In the genomic region with DNA sequence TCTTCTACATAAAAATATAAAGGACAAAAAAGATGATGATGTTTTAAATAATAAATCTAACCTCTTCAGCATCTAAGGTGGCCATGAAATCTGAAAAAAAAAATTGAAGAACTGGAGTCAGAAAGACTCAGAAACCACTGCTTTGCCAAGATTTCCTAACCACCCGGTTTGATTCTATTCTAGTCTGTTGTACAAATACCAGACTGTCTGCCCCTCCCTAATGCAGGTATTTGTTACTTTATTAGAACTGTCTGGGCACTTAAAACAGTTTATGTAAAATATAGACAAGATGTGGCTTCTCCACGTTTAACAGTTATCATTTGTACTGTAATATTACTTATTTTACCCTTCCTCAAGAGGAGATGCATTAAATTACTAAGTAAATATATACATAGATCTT, we compare ENCODE assay signal across 17 cellular contexts. TPM values are rescaled to one million over a fixed set of nuclear protein-coding genes. Genes with fewer than 3 reads are reported as not detected.
DNase-seq lines count a peak whose midpoint lies in the region; ATAC-seq, FAIRE-seq and TF ChIP-seq lines count a peak whose summit lies in the region.
"Had no signal": no experiment of that assay in that cellular context is flagged by ENCODE, and none has a peak within 500 bp of the region (broad histone marks: within the 10 kb centered on the region; RNA-seq: fewer than 3 reads in every experiment).

No MANE protein-coding gene starts in this region.

- TF ChIP-seq POLR2A in IMR-90 (IDR thresholded peaks at IDR 0.05; ENCODE audit: low read depth, low read length), result no peak
- no peak for TF ChIP-seq POLR2A in stomach (IDR thresholded peaks at IDR 0.05)

- TF ChIP-seq RAD21 in IMR-90 (IDR thresholded peaks at IDR 0.05; ENCODE audit: low read length), result no peak

- CTCF ChIA-PET in IMR-90 (lab: Yijun Ruan, JAX), result interaction anchor here (1.6 to 2.1 kb wide), 2 partner anchors 13 to 97 kb away, joined by 5 to 6 read pairs; no protein-coding TSS in a partner anchor

- TF ChIP-seq CTCF in IMR-90 (conservative IDR thresholded peaks at IDR 0.05; ENCODE audit: low read depth, low read length), result no peak
- no peak for TF ChIP-seq CTCF in kidney (IDR thresholded peaks at IDR 0.05; ENCODE audit: borderline replicate concordance, extremely low read depth, insufficient read depth)
- no peak for TF ChIP-seq CTCF in stomach (IDR thresholded peaks at IDR 0.05)

- H3K4me1 Mint-ChIP-seq in effector memory CD8-positive, alpha-beta T cell (ENCODE audit: low read depth in 2 of 2), result no peaks in the 10 kb centered on the region
- H3K4me1 Mint-ChIP-seq: activated CD4-positive, alpha-beta T cell treated with anti-CD3 and anti-CD28 coated beads, Interleukin-2, amount 10 ng/mL, durations not matched to agents 24 days and 14 days; activated T-helper 17 cell treated with anti-CD3 and anti-CD28 coated beads, Interleukin-2, amount 50 U/mL, for 72 hours; central memory CD8-positive, alpha-beta T cell had no signal

- no peak overlapping the region for H2BK120ac ChIP-seq in IMR-90 (ENCODE audit: low read depth, low read length)

- H3K4me1 ChIP-seq in IMR-90 (ENCODE audit: control insufficient read depth, insufficient read depth, low read length) (peaks cover 23% of the 10 kb centered on the region), kidney (ENCODE audit: control insufficient read depth in 1 of 2, insufficient read depth in 1 of 2, low read depth in 1 of 2, low read length in 2 of 2) (peaks cover 15 to 25% of the 10 kb centered on the region in 2 donors), stomach (peaks cover 23 to 64% (median 48%) of the 10 kb centered on the region in 4 donors)

- no peak overlapping the region for H3K18ac ChIP-seq in IMR-90 (ENCODE audit: low read depth, low read length)

- H2BK20ac ChIP-seq in IMR-90 (ENCODE audit: low read depth, low read length), result no peak overlapping the region

- no peak overlapping the region for H3K14ac ChIP-seq in IMR-90 (replicated peaks; ENCODE audit: low read depth, low read length)

- peaks cover 7 to 33% of the 10 kb centered on the region in 2 donors for H3K27me3 Mint-ChIP-seq in effector memory CD8-positive, alpha-beta T cell

- no peak overlapping the region for H2AFZ ChIP-seq in IMR-90 (replicated peaks; ENCODE audit: low read length, poor library complexity)

- no peak for ATAC-seq in IMR-90 (ENCODE audit: low read depth)
- no peak for ATAC-seq in effector memory CD8-positive, alpha-beta T cell (replicated peaks)
- ATAC-seq: activated T-helper 17 cell treated with anti-CD3 and anti-CD28 coated beads, Interleukin-2, amount 50 U/mL, for 72 hours; foreskin keratinocyte; stimulated activated naive CD8-positive, alpha-beta T cell treated with anti-CD3 and anti-CD28 coated beads, Interleukin-15, amount 100 ng/mL, for 72 hours had no signal

- peaks cover 1% of the 10 kb centered on the region; the same call in 1 of the 2 replicates for H3K36me3 ChIP-seq in IMR-90 (ENCODE audit: control insufficient read depth, insufficient read depth, low read length)
- H3K36me3 ChIP-seq in kidney (ENCODE audit: control insufficient read depth in 1 of 2, insufficient read depth in 2 of 2, low read length in 2 of 2), result no peaks in the 10 kb centered on the region
- no peaks in the 10 kb centered on the region for H3K36me3 ChIP-seq in stomach
- H3K36me3 ChIP-seq: neutrophil had no signal

- H4K5ac ChIP-seq in IMR-90 (ENCODE audit: low read depth, low read length), result no peak overlapping the region

- in situ Hi-C loops in IMR-90 (cut with MboI; ENCODE audit: low sequenced_read_pairs), result no loop called here
- in situ Hi-C loops in KBM-7 (cut with MboI; ENCODE audit: low pct_unique_long_range_greater_than_20kb, low sequenced_read_pairs), result no loop called here

- H3K23ac ChIP-seq in IMR-90 (ENCODE audit: low read depth, low read length), result no peak overlapping the region

- H3K27ac Mint-ChIP-seq in effector memory CD8-positive, alpha-beta T cell, result no peak overlapping the region
- H3K27ac Mint-ChIP-seq: activated CD4-positive, alpha-beta T cell treated with anti-CD3 and anti-CD28 coated beads, Interleukin-2, amount 10 ng/mL, durations not matched to agents 24 days and 14 days; activated T-helper 17 cell treated with anti-CD3 and anti-CD28 coated beads, Interleukin-2, amount 50 U/mL, for 72 hours; stimulated activated naive CD8-positive, alpha-beta T cell treated with anti-CD3 and anti-CD28 coated beads, Interleukin-15, amount 100 ng/mL, for 72 hours had no signal

- TF ChIP-seq EP300 in stomach (IDR thresholded peaks at IDR 0.05), result no peak

- no peak overlapping the region for H3K4me3 Mint-ChIP-seq in effector memory CD8-positive, alpha-beta T cell
- H3K4me3 Mint-ChIP-seq: activated CD4-positive, alpha-beta T cell treated with anti-CD3 and anti-CD28 coated beads, Interleukin-2, amount 10 ng/mL, durations not matched to agents 24 days and 14 days; activated T-helper 17 cell treated with anti-CD3 and anti-CD28 coated beads, Interleukin-2, amount 50 U/mL, for 72 hours; central memory CD8-positive, alpha-beta T cell; stimulated activated naive CD8-positive, alpha-beta T cell treated with anti-CD3 and anti-CD28 coated beads, Interleukin-15, amount 100 ng/mL, for 72 hours had no signal

- H3K9ac ChIP-seq in IMR-90 (ENCODE audit: low read depth, low read length) (no peak overlapping the region), kidney (ENCODE audit: low read length in 2 of 2) (peak overlapping the region in 1 of 2 donors; percentile 47)

- H2BK5ac ChIP-seq in IMR-90 (ENCODE audit: low read depth, low read length, poor library complexity, severe bottlenecking), result peak overlapping the region; percentile 69

- no peak overlapping the region for H2AK9ac ChIP-seq in IMR-90 (replicated peaks; ENCODE audit: low read depth, low read length, poor library complexity)

- intact Hi-C loops in IMR-90 (cut with micrococcal nuclease) (no loop called here), kidney (cut with DNase I) (no loop called here), stomach (cut with DNase I; ENCODE audit: low total_unique reads) (no loop called here)

- H3K27me3 ChIP-seq in IMR-90 (ENCODE audit: control insufficient read depth, insufficient read depth, low read length), result no peaks in the 10 kb centered on the region
- no peaks in the 10 kb centered on the region for H3K27me3 ChIP-seq in stomach
- H3K27me3 ChIP-seq: foreskin keratinocyte, neutrophil had no signal

- H4K20me1 ChIP-seq in IMR-90 (ENCODE audit: insufficient read depth, low read length), result peaks cover 65% of the 10 kb centered on the region

- DNase-seq in IMR-90 (no peak), amniotic epithelial cell (ENCODE audit: low read depth) (peak; percentile 51), kidney (no peak), stomach (no peak), SHP77 (lab: John Stamatoyannopoulos, UW) (no peak), KBM-7 (no peak)
- no peak for DNase-seq in effector memory CD8-positive, alpha-beta T cell
- DNase-seq: activated CD4-positive, alpha-beta T cell treated with anti-CD3 and anti-CD28 coated beads, Interleukin-2, amount 10 ng/mL, durations not matched to agents 24 days and 14 days; COR-L47; NCI-H1092 treated with DMSO at 0.1 percent for 48 hours; NCI-H526 treated with DMSO at 0.1 percent for 48 hours; stimulated activated naive CD8-positive, alpha-beta T cell treated with anti-CD3 and anti-CD28 coated beads, Interleukin-15, amount 100 ng/mL, for 72 hours had no signal

- H3K4me3 ChIP-seq in IMR-90 (ENCODE audit: insufficient read depth, low read depth, low read length), result no peak overlapping the region
- H3K4me3 ChIP-seq in kidney (ENCODE audit: low read length in 2 of 2), result peak overlapping the region in 1 of 2 donors; percentile 11
- H3K4me3 ChIP-seq in stomach, result no peak overlapping the region

- no peak overlapping the region for H3K4me2 ChIP-seq in IMR-90 (ENCODE audit: low read depth, low read length)

- H4K91ac ChIP-seq in IMR-90 (ENCODE audit: insufficient read depth, low read depth, low read length), result no peak overlapping the region

- no peak overlapping the region for H4K8ac ChIP-seq in IMR-90 (ENCODE audit: low read depth in 2 of 2, low read length in 2 of 2)

- no peak overlapping the region for H2BK15ac ChIP-seq in IMR-90 (ENCODE audit: low read depth, low read length)

- H3K27ac ChIP-seq in IMR-90 (ENCODE audit: insufficient read depth, low read length), result no peak overlapping the region
- H3K27ac ChIP-seq in kidney (ENCODE audit: low read depth in 2 of 2, low read length in 2 of 2), result peak overlapping the region; percentile 34 to 75
- peak overlapping the region in 4 of 5 donors; percentile 0 to 68 (median 62) for H3K27ac ChIP-seq in stomach
- H3K27ac ChIP-seq: foreskin keratinocyte, neutrophil had no signal

- H3K4ac ChIP-seq in IMR-90 (ENCODE audit: low read depth, low read length), result no peak overlapping the region

- WGBS in IMR-90 (ENCODE audit: extremely low coverage in 2 of 2, insufficient read length in 1 of 2), 2 experiments, result no CpG with 5 or more reads among the region's 2 CpGs
- 7 to 16% (median 11%) methylated on average over 2 of the region's 2 CpGs for WGBS in stomach, 5 donors

- no peaks in the 10 kb centered on the region for H3K9me3 Mint-ChIP-seq in effector memory CD8-positive, alpha-beta T cell
- H3K9me3 Mint-ChIP-seq: activated CD4-positive, alpha-beta T cell treated with anti-CD3 and anti-CD28 coated beads, Interleukin-2, amount 10 ng/mL, durations not matched to agents 24 days and 14 days; activated T-helper 17 cell treated with anti-CD3 and anti-CD28 coated beads, Interleukin-2, amount 50 U/mL, for 72 hours; central memory CD8-positive, alpha-beta T cell; stimulated activated naive CD8-positive, alpha-beta T cell treated with anti-CD3 and anti-CD28 coated beads, Interleukin-15, amount 100 ng/mL, for 72 hours had no signal

- BruUV-seq in IMR-90 (replicated peaks; lab: Mats Ljungman, UMichigan), result no TSS peak

- H3K79me1 ChIP-seq in IMR-90 (ENCODE audit: low read depth in 1 of 2, low read length in 2 of 2), result peaks cover 32 to 72% of the 10 kb centered on the region in 2 experiments

- no peak overlapping the region for H2AK5ac ChIP-seq in IMR-90 (ENCODE audit: low read depth, low read length)

- POLR2A ChIA-PET in IMR-90 (lab: Charles Lee; ENCODE audit: unreplicated experiment), result no interaction called here

- H3K36me3 Mint-ChIP-seq in effector memory CD8-positive, alpha-beta T cell (ENCODE audit: insufficient read depth), result no peaks in the 10 kb centered on the region

- H3K9me3 ChIP-seq in IMR-90 (ENCODE audit: control insufficient read depth, insufficient read depth, low read length) (no peaks in the 10 kb centered on the region), kidney (ENCODE audit: control insufficient read depth in 1 of 2, low read length in 2 of 2) (no peaks in the 10 kb centered on the region), stomach (no peaks in the 10 kb centered on the region)
- H3K9me3 ChIP-seq: neutrophil had no signal

- no peak overlapping the region for H3K56ac ChIP-seq in IMR-90 (ENCODE audit: extremely low read depth, insufficient read depth, low read length)

- peaks cover 17% of the 10 kb centered on the region for H3K9me1 ChIP-seq in IMR-90 (ENCODE audit: insufficient read depth, low read length)

- FAIRE-seq in kidney (lab: Jason Lieb, UNC), result no peak
- FAIRE-seq: H1 had no signal

- dilution Hi-C loops in IMR-90 (cut with HindIII; ENCODE audit: low sequenced_read_pairs, unreplicated experiment), result no loop called here

RNA-seq across cellular contexts. Expression of a gene that starts 48.8 kb away (rescaled TPM):
- total RNA-seq in IMR-90 (2012; rRNA removed), result 505 and 507 TPM in 2 replicates
- 127 and 156 TPM in 2 replicates for polyA plus RNA-seq in IMR-90 (2012; rRNA removed)
- polyA plus RNA-seq in IMR-90 (2012; cell fraction: cytosol; rRNA removed), result 34.2 and 47.8 TPM in 2 replicates
- 121 and 277 TPM in 2 replicates for polyA plus RNA-seq in IMR-90 (2012; cell fraction: nucleus; rRNA removed; ENCODE audit: low replicate concordance)
- total RNA-seq in kidney, result 92.7 TPM
- 49.6 TPM for polyA plus RNA-seq in kidney (ENCODE audit: insufficient read depth, low read depth, low replicate concordance)
- 100 to 1,000 TPM in 1 of 5 donors, 10 to 100 TPM in 3, 1 to 10 TPM in 1; 4.9 to 135 (median 48.1) TPM for total RNA-seq in stomach
- polyA plus RNA-seq in stomach, result 10 to 100 TPM; 24.7 to 34.3 (median 29.0) TPM
